In genomic region chr6:159217595-159218275, GRCh38 we compare ENCODE assay signal across 9 cellular contexts. TPM values are rescaled to one million over a fixed set of nuclear protein-coding genes. Genes with fewer than 3 reads are reported as not detected.
DNase-seq lines count a peak whose midpoint lies in the region; ATAC-seq, FAIRE-seq and TF ChIP-seq lines count a peak whose summit lies in the region.
"Had no signal": no experiment of that assay in that cellular context is flagged by ENCODE, and none has a peak within 500 bp of the region (broad histone marks: within the 10 kb centered on the region; RNA-seq: fewer than 3 reads in every experiment).

No MANE protein-coding gene starts in this region.

- no TSS peak for BruUV-seq in HepG2 (replicated peaks; lab: Mats Ljungman, UMichigan)

- H3K9ac ChIP-seq in HepG2 (ENCODE audit: insufficient read depth, low read depth, low read length): no peak overlapping the region

- TF ChIP-seq POLR2A in HepG2 (IDR thresholded peaks at IDR 0.05; ENCODE audit: insufficient read depth in 1 of 2, low read depth in 2 of 2, low read length in 2 of 2): no peak

- H3K79me2 ChIP-seq in HepG2 (ENCODE audit: insufficient read depth, low read length): no peaks in the 10 kb centered on the region

- DNase-seq in NCI-H2171 treated with DMSO at 0.1 percent for 48 hours (lab: John Stamatoyannopoulos, UW): peak; percentile 55
- no peak for DNase-seq in NCI-H2171 (lab: John Stamatoyannopoulos, UW)
- DNase-seq in NCI-H1105 (lab: John Stamatoyannopoulos, UW): peak; percentile 32
- DNase-seq in astrocyte of the cerebellum (ENCODE audit: low read depth): peak; percentile 23
- DNase-seq in HepG2 (ENCODE audit: low spot score): peak; percentile 29
- DNase-seq in HCEC 1CT: no peak
- no peak for DNase-seq in coronary artery (ENCODE audit: low spot score)

- intact Hi-C loops in HepG2 (cut with micrococcal nuclease; ENCODE audit: unreplicated experiment): loop anchor here (2.0 kb wide), 1 partner anchor 437 kb away; no protein-coding TSS in a partner anchor

- peak; percentile 76 for TF ChIP-seq RAD21 in HepG2 (CRISPR knock-in tag; IDR thresholded peaks at IDR 0.05)

- no peaks in the 10 kb centered on the region for H3K4me1 ChIP-seq in HepG2 (ENCODE audit: insufficient read depth, low read length)
- H3K4me1 ChIP-seq: Caco-2 had no signal

- CTCF ChIA-PET in HepG2 (lab: Yijun Ruan, JAX; ENCODE audit: low intra/inter-chr PET ratio, low total read pairs): interaction anchor here (1.8 kb wide), 2 partner anchors 391 to 436 kb away, joined by 4 to 5 read pairs; no protein-coding TSS in a partner anchor

- H3K36me3 ChIP-seq in HepG2 (replicated peaks in 1 of 2; ENCODE audit: control insufficient read depth in 1 of 2, insufficient read depth in 2 of 2, low read length in 2 of 2): no peaks in the 10 kb centered on the region

- 41% methylated on average over 17 of the region's 17 CpGs for WGBS in HepG2 (ENCODE audit: low lambda C conversion rate)

- H2AFZ ChIP-seq in HepG2 (ENCODE audit: low read length): no peak overlapping the region

- POLR2A ChIA-PET in HepG2 (lab: Yijun Ruan, JAX): no interaction called here

- ATAC-seq in GM21576 (IDR thresholded peaks at IDR 0.05; ENCODE audit: unreplicated experiment) (peak; percentile 64), HepG2 (peak; percentile 95)

- no peak for TF ChIP-seq EP300 in HepG2 (IDR thresholded peaks at IDR 0.05; ENCODE audit: low read depth in 2 of 2, low read length in 2 of 2)
- no peak for TF ChIP-seq EP300 in HepG2 (CRISPR knock-in tag; IDR thresholded peaks at IDR 0.05; ENCODE audit: borderline replicate concordance)

- H3K27ac ChIP-seq in HepG2 (ENCODE audit: extremely low read length, insufficient read depth, low read length) (no peak overlapping the region), coronary artery (no peak overlapping the region)

- peak; percentile 72 for FAIRE-seq in HepG2 (lab: Jason Lieb, UNC)

- H4K20me1 ChIP-seq in HepG2 (ENCODE audit: insufficient read depth, low read length): no peaks in the 10 kb centered on the region

- no peak overlapping the region for H3K4me2 ChIP-seq in HepG2 (ENCODE audit: low read depth, low read length)

- H3K9me3 ChIP-seq in HepG2 (ENCODE audit: low read length): no peaks in the 10 kb centered on the region
- H3K9me3 ChIP-seq: Caco-2 had no signal

- no peak overlapping the region for H3K4me3 ChIP-seq in astrocyte of the cerebellum (ENCODE audit: low read depth, low read length)
- no peak overlapping the region for H3K4me3 ChIP-seq in HepG2 (replicated peaks in 1 of 3; ENCODE audit: insufficient read depth in 1 of 3, low read depth in 2 of 3, low read length in 3 of 3)
- H3K4me3 ChIP-seq in coronary artery: no peak overlapping the region

- TF ChIP-seq CTCF in astrocyte of the cerebellum (IDR thresholded peaks at IDR 0.05; ENCODE audit: low read depth, low read length, missing control alignments) (peak; percentile 52), HepG2 (CRISPR knock-in tag; IDR thresholded peaks at IDR 0.05) (peak; percentile 79), coronary artery (IDR thresholded peaks at IDR 0.05) (no peak)

- in situ Hi-C loops in astrocyte of the cerebellum (cut with HindIII; ENCODE audit: low sequenced_read_pairs): no loop called here
- in situ Hi-C loops in HepG2 (cut with HindIII; ENCODE audit: extremely low pct_ligation_motif_present, low pct_unique_long_range_greater_than_20kb): loop anchor here (5.0 to 25.0 kb wide), 2 partner anchors 395 to 435 kb away; no protein-coding TSS in a partner anchor

- peaks cover 9 to 46% of the 10 kb centered on the region in 2 experiments for H3K27me3 ChIP-seq in HepG2 (ENCODE audit: control insufficient read depth in 1 of 2, insufficient read depth in 2 of 2, low read length in 2 of 2)

TF ChIP-seq in HepG2, 621 proteins besides CTCF, POLR2A, EP300 and RAD21:
- TF ChIP-seq FOXA1 (IDR thresholded peaks at IDR 0.05): no peak
- TF ChIP-seq FOXA1 (CRISPR knock-in tag; IDR thresholded peaks at IDR 0.05): peak; percentile 73
- no peak for TF ChIP-seq SMAD1 (CRISPR knock-in tag; IDR thresholded peaks at IDR 0.05; ENCODE audit: borderline replicate concordance, low read depth)
- peak; percentile 25; the same call in 1 of the 2 replicates for TF ChIP-seq SMC3 (IDR thresholded peaks at IDR 0.05; ENCODE audit: low read length)
- 0 out of 2 replicates have a peak, but pooled peaks have one; percentile 31 for TF ChIP-seq KDM2A (CRISPR knock-in tag; IDR thresholded peaks at IDR 0.05; ENCODE audit: borderline replicate concordance, low read depth)
- TF ChIP-seq TEAD3 (CRISPR knock-in tag; optimal IDR thresholded peaks at IDR 0.05; ENCODE audit: borderline replicate concordance): peak; percentile 44
- TF ChIP-seq ZBTB2 (CRISPR knock-in tag; IDR thresholded peaks at IDR 0.05; ENCODE audit: low read depth): no peak
- peak; percentile 48; the same call in 1 of the 2 replicates for TF ChIP-seq ZNF768 (CRISPR knock-in tag; IDR thresholded peaks at IDR 0.05)
- TF ChIP-seq YY1 (IDR thresholded peaks at IDR 0.05; ENCODE audit: insufficient read depth, insufficient replicate concordance, low read depth, low read length): no peak
- peak; percentile 69 for TF ChIP-seq STAG1 (CRISPR knock-in tag; IDR thresholded peaks at IDR 0.05)
- TF ChIP-seq RELA (CRISPR knock-in tag; IDR thresholded peaks at IDR 0.05): 0 out of 2 replicates have a peak, but pooled peaks have one; percentile 44
- no peak for TF ChIP-seq ZNF720 (CRISPR knock-in tag; IDR thresholded peaks at IDR 0.05)
- TF ChIP-seq MBNL3 (CRISPR knock-in tag; conservative IDR thresholded peaks at IDR 0.05): no peak
- TF ChIP-seq ONECUT2 (CRISPR knock-in tag; IDR thresholded peaks at IDR 0.05): no peak
- 0 out of 2 replicates have a peak, but pooled peaks have one; percentile 47 for TF ChIP-seq MYC (CRISPR knock-in tag; IDR thresholded peaks at IDR 0.05; ENCODE audit: borderline replicate concordance)
- TF ChIP-seq FOXO1 (CRISPR knock-in tag; IDR thresholded peaks at IDR 0.05): peak; percentile 48; the same call in 1 of the 2 replicates
- peak; percentile 24; the same call in 1 of the 2 replicates for TF ChIP-seq ZMYM4 (CRISPR knock-in tag; IDR thresholded peaks at IDR 0.05)
- TF ChIP-seq, protein P1, sequence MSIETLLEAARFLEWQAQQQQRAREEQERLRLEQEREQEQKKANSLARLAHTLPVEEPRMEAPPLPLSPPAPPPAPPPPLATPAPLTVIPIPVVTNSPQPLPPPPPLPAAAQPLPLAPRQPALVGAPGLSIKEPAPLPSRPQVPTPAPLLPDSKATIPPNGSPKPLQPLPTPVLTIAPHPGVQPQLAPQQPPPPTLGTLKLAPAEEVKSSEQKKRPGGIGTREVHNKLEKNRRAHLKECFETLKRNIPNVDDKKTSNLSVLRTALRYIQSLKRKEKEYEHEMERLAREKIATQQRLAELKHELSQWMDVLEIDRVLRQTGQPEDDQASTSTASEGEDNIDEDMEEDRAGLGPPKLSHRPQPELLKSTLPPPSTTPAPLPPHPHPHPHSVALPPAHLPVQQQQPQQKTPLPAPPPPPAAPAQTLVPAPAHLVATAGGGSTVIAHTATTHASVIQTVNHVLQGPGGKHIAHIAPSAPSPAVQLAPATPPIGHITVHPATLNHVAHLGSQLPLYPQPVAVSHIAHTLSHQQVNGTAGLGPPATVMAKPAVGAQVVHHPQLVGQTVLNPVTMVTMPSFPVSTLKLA (IDR thresholded peaks at IDR 0.05): peak; percentile 85
- TF ChIP-seq FOXA3 (CRISPR knock-in tag; IDR thresholded peaks at IDR 0.05): peak; percentile 58; the same call in 1 of the 2 replicates

RNA-seq across cellular contexts. Expression of gene FNDC1, which starts 48.5 kb away (rescaled TPM):
- total RNA-seq in HepG2 (2016; rRNA removed; fragmentation: Illumina TruSeq; extraction: Trizol): not detected in 2 replicates
- not detected in 2 replicates for total RNA-seq in HepG2 (2016; cell fraction: cytosol; rRNA removed; fragmentation: Illumina TruSeq; extraction: Trizol; ENCODE audit: low read depth)
- not detected in 2 replicates for total RNA-seq in HepG2 (2016; cell fraction: insoluble cytoplasmic fraction; rRNA removed; fragmentation: Illumina TruSeq; extraction: Trizol)
- not detected in 2 replicates for total RNA-seq in HepG2 (2016; cell fraction: membrane; rRNA removed; fragmentation: Illumina TruSeq; extraction: Trizol)
- total RNA-seq in HepG2 (2016; cell fraction: nucleus; rRNA removed; fragmentation: Illumina TruSeq; extraction: Trizol): not detected in 2 replicates
- not detected in 2 replicates for polyA plus RNA-seq in HepG2 (2011; rRNA removed)
- not detected in 2 replicates for polyA plus RNA-seq in HepG2 (2011; cell fraction: cytosol; rRNA removed)
- polyA plus RNA-seq in HepG2 (2011; cell fraction: nucleus; rRNA removed): not detected in 2 replicates
- not detected in 2 replicates for polyA plus RNA-seq in HepG2 (2012)
- polyA plus RNA-seq in HepG2 (2016; cell fraction: cytosol; fragmentation: Illumina TruSeq; extraction: Trizol; ENCODE audit: low read depth): not detected in 2 replicates
- polyA plus RNA-seq in HepG2 (2016; cell fraction: insoluble cytoplasmic fraction; fragmentation: Illumina TruSeq; extraction: Trizol; ENCODE audit: low read depth): not detected in 2 replicates
- polyA plus RNA-seq in HepG2 (2016; cell fraction: membrane; fragmentation: Illumina TruSeq; extraction: Trizol; ENCODE audit: low read depth): not detected in 2 replicates
- polyA plus RNA-seq in HepG2 (2016; cell fraction: nucleus; fragmentation: Illumina TruSeq; extraction: Trizol; ENCODE audit: insufficient read depth, low read depth): not detected in 2 replicates
- polyA minus RNA-seq in HepG2 (2011; rRNA and poly(A)+ RNA removed; ENCODE audit: low replicate concordance): not detected in 2 replicates
- not detected in 2 replicates for polyA minus RNA-seq in HepG2 (2011; cell fraction: cytosol; rRNA and poly(A)+ RNA removed)
- polyA minus RNA-seq in HepG2 (2011; cell fraction: nucleus; rRNA and poly(A)+ RNA removed): not detected in 2 replicates
- total RNA-seq: Caco-2 had no signal

Comparison
In these comparisons a context has a peak if more than half of its experiments do, and no peak if none do; other contexts are left out.
1. DNase-seq: peak in NCI-H2171 treated with DMSO at 0.1 percent for 48 hours (single experiment), NCI-H1105 (single experiment), astrocyte of the cerebellum (single experiment) and HepG2 (single experiment); none in NCI-H2171 (single experiment), HCEC 1CT (single experiment) and coronary artery (single experiment).